9 cellular contexts compared by ENCODE assay signal in genomic region chr12:71746983-71747611, GRCh38. TPM values are rescaled to one million over a fixed set of nuclear protein-coding genes. Genes with fewer than 3 reads are reported as not detected.
A peak's percentile ranks its signal among the peaks of the same experiment; 100 is the strongest.
DNase-seq lines count a peak whose midpoint lies in the region; ATAC-seq and TF ChIP-seq lines count a peak whose summit lies in the region.
"Had no signal": no experiment of that assay in that cellular context is flagged by ENCODE, and none has a peak within 500 bp of the region (broad histone marks: within the 10 kb centered on the region; RNA-seq: fewer than 3 reads in every experiment).

No MANE protein-coding gene starts in this region.

- no peak overlapping the region for H3K4me3 Mint-ChIP-seq in neural progenitor cell

- H2AFZ ChIP-seq in neural progenitor cell (replicated peaks) = no peak overlapping the region

- H3K27me3 ChIP-seq in neural progenitor cell (no peaks in the 10 kb centered on the region), aorta (ENCODE audit: control insufficient read depth in 1 of 2, insufficient read depth in 2 of 2, low read length in 1 of 2) (no peaks in the 10 kb centered on the region)

- ATAC-seq in GM21447 (IDR thresholded peaks at IDR 0.05; ENCODE audit: unreplicated experiment) (peak; percentile 96), aorta (ENCODE audit: low FRiP score) (peak; percentile 75)

- TF ChIP-seq CTCF in fibroblast of mammary gland (conservative IDR thresholded peaks at IDR 0.05; ENCODE audit: control insufficient read depth, insufficient read depth, low read depth, low read length) (peak; percentile 69), neural progenitor cell (IDR thresholded peaks at IDR 0.05) (peak; percentile 80)

- no peaks in the 10 kb centered on the region for H4K20me1 ChIP-seq in neural progenitor cell (ENCODE audit: low read depth)

- H3K27me3 Mint-ChIP-seq in neural progenitor cell (ENCODE audit: insufficient read depth, low read depth) = peaks cover 2% of the 10 kb centered on the region

- no peaks in the 10 kb centered on the region for H3F3A ChIP-seq in neural progenitor cell (ENCODE audit: low read depth)

- H3K79me2 ChIP-seq in neural progenitor cell (ENCODE audit: low read depth) = no peaks in the 10 kb centered on the region

- H3K36me3 ChIP-seq in neural progenitor cell (no peaks in the 10 kb centered on the region), aorta (ENCODE audit: control insufficient read depth in 1 of 2, insufficient read depth in 2 of 2, low read length in 1 of 2) (no peaks in the 10 kb centered on the region)

- H3K9ac ChIP-seq in neural progenitor cell = no peak overlapping the region

- intact Hi-C loops in aorta (cut with DNase I) = loop anchor here in 1 of 2 donors (5.0 to 10.0 kb wide), 3 partner anchors 102 to 530 kb away; no protein-coding TSS in a partner anchor

- H3K9me3 ChIP-seq in neural progenitor cell (ENCODE audit: low read depth) = no peaks in the 10 kb centered on the region
- no peaks in the 10 kb centered on the region for H3K9me3 ChIP-seq in aorta (ENCODE audit: control insufficient read depth, low read length)

- H3K27ac Mint-ChIP-seq in neural progenitor cell = no peak overlapping the region

- no peaks in the 10 kb centered on the region for H3K9me3 Mint-ChIP-seq in neural progenitor cell

- H3K4me1 ChIP-seq in neural progenitor cell = no peaks in the 10 kb centered on the region
- no peaks in the 10 kb centered on the region for H3K4me1 ChIP-seq in aorta (ENCODE audit: control insufficient read depth in 1 of 2, insufficient read depth in 2 of 2, low read length in 2 of 2)

- no peaks in the 10 kb centered on the region for H3K36me3 Mint-ChIP-seq in neural progenitor cell

- 23 to 25% methylated on average over 4 of the region's 4 CpGs for WGBS in aorta, 2 donors

- no peak overlapping the region for H3K4me2 ChIP-seq in neural progenitor cell

- H3K4me3 ChIP-seq in fibroblast of mammary gland (ENCODE audit: control insufficient read depth, low read depth, low read length) (no peak overlapping the region), neural progenitor cell (no peak overlapping the region), aorta (ENCODE audit: low read length in 2 of 2) (no peak overlapping the region)

- H3K4me1 Mint-ChIP-seq in neural progenitor cell = no peaks in the 10 kb centered on the region

- H3K27ac ChIP-seq in neural progenitor cell (no peak overlapping the region), aorta (ENCODE audit: low read depth in 1 of 2, low read length in 2 of 2) (no peak overlapping the region)
- H3K27ac ChIP-seq: epithelial cell of prostate had no signal

- DNase-seq in ELR (ENCODE audit: low read depth) (peak; percentile 79), HK-2 (ENCODE audit: unreplicated experiment) (peak; percentile 10), NOMO-1 treated with dmso at 0.1 percent for 144 hours (lab: John Stamatoyannopoulos, UW; ENCODE audit: unreplicated experiment) (peak; percentile 46), fibroblast of mammary gland (ENCODE audit: low read depth) (peak; percentile 75), neural progenitor cell (ENCODE audit: low spot score) (peak; percentile 59), aorta (no peak)
- peak; percentile 42 for DNase-seq in activated T-cell treated with anti-CD3 and anti-CD28 coated beads, Interleukin-2, amount 50 U/mL, for 1 hour

RNA-seq across cellular contexts. Expression of gene RAB21, which starts 7.6 kb away (rescaled TPM):
- total RNA-seq in neural progenitor cell (ENCODE audit: low replicate concordance) (19.4 and 31.4 TPM in 2 replicates), aorta (100 to 1,000 TPM in 1 of 2 donors, 10 to 100 TPM in 1; 97.2 to 113 TPM)
- polyA plus RNA-seq in aorta = 10 to 100 TPM; 28.0 to 31.6 TPM

Comparison
In these comparisons a context has a peak if more than half of its experiments do, and no peak if none do; other contexts are left out.
1. DNase-seq: peak in ELR (single experiment), HK-2 (single experiment), NOMO-1 treated with dmso at 0.1 percent for 144 hours (single experiment), activated T-cell treated with anti-CD3 and anti-CD28 coated beads, Interleukin-2, amount 50 U/mL, for 1 hour (single experiment), fibroblast of mammary gland (single experiment) and neural progenitor cell (single experiment); none in aorta (0 of 2).